Comparison of ENCODE assay signal across 1 cellular context in the genomic region with DNA sequence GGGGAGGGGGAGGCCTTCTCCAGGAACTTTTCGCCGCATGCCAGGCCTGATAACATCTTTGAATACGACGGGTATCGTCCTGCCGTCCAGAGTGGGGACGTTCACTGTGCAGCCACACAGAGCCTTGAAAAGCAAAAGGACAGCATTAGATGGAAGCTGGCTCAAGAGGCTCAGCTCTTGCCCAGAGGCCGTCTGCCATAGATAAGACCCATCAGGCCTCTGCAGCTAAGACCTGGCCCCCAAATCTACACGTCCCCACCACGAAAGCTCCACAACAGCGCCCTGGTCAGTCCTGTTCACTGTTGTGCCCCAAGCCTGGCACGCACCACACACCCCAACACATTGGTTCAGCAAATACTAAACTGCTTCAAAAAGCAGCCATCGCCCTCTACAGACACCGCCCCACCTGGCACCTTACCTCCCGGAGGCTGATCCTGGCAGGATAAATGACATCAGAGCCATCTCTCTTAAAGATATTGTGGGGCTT.
TF ChIP-seq lines count a peak whose summit lies in the region.

No MANE protein-coding gene starts in this region.

TF ChIP-seq in GM23338, 12 proteins besides CTCF, POLR2A, EP300 and RAD21 (continued from another document):
- TF ChIP-seq, protein P1, sequence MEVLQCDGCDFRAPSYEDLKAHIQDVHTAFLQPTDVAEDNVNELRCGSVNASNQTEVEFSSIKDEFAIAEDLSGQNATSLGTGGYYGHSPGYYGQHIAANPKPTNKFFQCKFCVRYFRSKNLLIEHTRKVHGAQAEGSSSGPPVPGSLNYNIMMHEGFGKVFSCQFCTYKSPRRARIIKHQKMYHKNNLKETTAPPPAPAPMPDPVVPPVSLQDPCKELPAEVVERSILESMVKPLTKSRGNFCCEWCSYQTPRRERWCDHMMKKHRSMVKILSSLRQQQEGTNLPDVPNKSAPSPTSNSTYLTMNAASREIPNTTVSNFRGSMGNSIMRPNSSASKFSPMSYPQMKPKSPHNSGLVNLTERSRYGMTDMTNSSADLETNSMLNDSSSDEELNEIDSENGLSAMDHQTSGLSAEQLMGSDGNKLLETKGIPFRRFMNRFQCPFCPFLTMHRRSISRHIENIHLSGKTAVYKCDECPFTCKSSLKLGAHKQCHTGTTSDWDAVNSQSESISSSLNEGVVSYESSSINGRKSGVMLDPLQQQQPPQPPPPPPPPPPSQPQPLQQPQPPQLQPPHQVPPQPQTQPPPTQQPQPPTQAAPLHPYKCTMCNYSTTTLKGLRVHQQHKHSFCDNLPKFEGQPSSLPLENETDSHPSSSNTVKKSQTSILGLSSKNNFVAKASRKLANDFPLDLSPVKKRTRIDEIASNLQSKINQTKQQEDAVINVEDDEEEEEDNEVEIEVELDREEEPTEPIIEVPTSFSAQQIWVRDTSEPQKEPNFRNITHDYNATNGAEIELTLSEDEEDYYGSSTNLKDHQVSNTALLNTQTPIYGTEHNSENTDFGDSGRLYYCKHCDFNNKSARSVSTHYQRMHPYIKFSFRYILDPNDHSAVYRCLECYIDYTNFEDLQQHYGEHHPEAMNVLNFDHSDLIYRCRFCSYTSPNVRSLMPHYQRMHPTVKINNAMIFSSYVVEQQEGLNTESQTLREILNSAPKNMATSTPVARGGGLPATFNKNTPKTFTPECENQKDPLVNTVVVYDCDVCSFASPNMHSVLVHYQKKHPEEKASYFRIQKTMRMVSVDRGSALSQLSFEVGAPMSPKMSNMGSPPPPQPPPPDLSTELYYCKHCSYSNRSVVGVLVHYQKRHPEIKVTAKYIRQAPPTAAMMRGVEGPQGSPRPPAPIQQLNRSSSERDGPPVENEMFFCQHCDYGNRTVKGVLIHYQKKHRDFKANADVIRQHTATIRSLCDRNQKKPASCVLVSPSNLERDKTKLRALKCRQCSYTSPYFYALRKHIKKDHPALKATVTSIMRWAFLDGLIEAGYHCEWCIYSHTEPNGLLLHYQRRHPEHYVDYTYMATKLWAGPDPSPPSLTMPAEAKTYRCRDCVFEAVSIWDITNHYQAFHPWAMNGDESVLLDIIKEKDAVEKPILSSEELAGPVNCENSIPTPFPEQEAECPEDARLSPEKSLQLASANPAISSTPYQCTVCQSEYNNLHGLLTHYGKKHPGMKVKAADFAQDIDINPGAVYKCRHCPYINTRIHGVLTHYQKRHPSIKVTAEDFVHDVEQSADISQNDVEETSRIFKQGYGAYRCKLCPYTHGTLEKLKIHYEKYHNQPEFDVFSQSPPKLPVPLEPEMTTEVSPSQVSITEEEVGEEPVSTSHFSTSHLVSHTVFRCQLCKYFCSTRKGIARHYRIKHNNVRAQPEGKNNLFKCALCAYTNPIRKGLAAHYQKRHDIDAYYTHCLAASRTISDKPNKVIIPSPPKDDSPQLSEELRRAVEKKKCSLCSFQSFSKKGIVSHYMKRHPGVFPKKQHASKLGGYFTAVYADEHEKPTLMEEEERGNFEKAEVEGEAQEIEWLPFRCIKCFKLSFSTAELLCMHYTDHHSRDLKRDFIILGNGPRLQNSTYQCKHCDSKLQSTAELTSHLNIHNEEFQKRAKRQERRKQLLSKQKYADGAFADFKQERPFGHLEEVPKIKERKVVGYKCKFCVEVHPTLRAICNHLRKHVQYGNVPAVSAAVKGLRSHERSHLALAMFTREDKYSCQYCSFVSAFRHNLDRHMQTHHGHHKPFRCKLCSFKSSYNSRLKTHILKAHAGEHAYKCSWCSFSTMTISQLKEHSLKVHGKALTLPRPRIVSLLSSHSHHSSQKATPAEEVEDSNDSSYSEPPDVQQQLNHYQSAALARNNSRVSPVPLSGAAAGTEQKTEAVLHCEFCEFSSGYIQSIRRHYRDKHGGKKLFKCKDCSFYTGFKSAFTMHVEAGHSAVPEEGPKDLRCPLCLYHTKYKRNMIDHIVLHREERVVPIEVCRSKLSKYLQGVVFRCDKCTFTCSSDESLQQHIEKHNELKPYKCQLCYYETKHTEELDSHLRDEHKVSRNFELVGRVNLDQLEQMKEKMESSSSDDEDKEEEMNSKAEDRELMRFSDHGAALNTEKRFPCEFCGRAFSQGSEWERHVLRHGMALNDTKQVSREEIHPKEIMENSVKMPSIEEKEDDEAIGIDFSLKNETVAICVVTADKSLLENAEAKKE (CRISPR knock-in tag; IDR thresholded peaks at IDR 0.05) = no peak
- TF ChIP-seq EZH2 (IDR thresholded peaks at IDR 0.05; ENCODE audit: low read depth, unreplicated experiment) (no peak), ZNF331 (CRISPR knock-in tag; IDR thresholded peaks at IDR 0.05; ENCODE audit: low read depth) (no peak), JUNB (IDR thresholded peaks at IDR 0.05; ENCODE audit: unreplicated experiment) (no peak), STAT1 (IDR thresholded peaks at IDR 0.05; ENCODE audit: unreplicated experiment) (no peak), CREB1 (CRISPR knock-in tag; IDR thresholded peaks at IDR 0.05; ENCODE audit: low read depth) (no peak), NANOG (IDR thresholded peaks at IDR 0.05; ENCODE audit: borderline replicate concordance) (no peak), EZH2phosphoT487 (IDR thresholded peaks at IDR 0.05; ENCODE audit: unreplicated experiment) (no peak), ZNF114 (CRISPR knock-in tag; IDR thresholded peaks at IDR 0.05) (no peak)
- TF ChIP-seq, protein P2, sequence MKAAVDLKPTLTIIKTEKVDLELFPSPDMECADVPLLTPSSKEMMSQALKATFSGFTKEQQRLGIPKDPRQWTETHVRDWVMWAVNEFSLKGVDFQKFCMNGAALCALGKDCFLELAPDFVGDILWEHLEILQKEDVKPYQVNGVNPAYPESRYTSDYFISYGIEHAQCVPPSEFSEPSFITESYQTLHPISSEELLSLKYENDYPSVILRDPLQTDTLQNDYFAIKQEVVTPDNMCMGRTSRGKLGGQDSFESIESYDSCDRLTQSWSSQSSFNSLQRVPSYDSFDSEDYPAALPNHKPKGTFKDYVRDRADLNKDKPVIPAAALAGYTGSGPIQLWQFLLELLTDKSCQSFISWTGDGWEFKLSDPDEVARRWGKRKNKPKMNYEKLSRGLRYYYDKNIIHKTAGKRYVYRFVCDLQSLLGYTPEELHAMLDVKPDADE (IDR thresholded peaks at IDR 0.05) = no peak
- TF ChIP-seq, protein P3, sequence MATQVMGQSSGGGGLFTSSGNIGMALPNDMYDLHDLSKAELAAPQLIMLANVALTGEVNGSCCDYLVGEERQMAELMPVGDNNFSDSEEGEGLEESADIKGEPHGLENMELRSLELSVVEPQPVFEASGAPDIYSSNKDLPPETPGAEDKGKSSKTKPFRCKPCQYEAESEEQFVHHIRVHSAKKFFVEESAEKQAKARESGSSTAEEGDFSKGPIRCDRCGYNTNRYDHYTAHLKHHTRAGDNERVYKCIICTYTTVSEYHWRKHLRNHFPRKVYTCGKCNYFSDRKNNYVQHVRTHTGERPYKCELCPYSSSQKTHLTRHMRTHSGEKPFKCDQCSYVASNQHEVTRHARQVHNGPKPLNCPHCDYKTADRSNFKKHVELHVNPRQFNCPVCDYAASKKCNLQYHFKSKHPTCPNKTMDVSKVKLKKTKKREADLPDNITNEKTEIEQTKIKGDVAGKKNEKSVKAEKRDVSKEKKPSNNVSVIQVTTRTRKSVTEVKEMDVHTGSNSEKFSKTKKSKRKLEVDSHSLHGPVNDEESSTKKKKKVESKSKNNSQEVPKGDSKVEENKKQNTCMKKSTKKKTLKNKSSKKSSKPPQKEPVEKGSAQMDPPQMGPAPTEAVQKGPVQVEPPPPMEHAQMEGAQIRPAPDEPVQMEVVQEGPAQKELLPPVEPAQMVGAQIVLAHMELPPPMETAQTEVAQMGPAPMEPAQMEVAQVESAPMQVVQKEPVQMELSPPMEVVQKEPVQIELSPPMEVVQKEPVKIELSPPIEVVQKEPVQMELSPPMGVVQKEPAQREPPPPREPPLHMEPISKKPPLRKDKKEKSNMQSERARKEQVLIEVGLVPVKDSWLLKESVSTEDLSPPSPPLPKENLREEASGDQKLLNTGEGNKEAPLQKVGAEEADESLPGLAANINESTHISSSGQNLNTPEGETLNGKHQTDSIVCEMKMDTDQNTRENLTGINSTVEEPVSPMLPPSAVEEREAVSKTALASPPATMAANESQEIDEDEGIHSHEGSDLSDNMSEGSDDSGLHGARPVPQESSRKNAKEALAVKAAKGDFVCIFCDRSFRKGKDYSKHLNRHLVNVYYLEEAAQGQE (IDR thresholded peaks at IDR 0.05; ENCODE audit: unreplicated experiment) = no peak
